18 cellular contexts compared by ENCODE assay signal in the genomic region with DNA sequence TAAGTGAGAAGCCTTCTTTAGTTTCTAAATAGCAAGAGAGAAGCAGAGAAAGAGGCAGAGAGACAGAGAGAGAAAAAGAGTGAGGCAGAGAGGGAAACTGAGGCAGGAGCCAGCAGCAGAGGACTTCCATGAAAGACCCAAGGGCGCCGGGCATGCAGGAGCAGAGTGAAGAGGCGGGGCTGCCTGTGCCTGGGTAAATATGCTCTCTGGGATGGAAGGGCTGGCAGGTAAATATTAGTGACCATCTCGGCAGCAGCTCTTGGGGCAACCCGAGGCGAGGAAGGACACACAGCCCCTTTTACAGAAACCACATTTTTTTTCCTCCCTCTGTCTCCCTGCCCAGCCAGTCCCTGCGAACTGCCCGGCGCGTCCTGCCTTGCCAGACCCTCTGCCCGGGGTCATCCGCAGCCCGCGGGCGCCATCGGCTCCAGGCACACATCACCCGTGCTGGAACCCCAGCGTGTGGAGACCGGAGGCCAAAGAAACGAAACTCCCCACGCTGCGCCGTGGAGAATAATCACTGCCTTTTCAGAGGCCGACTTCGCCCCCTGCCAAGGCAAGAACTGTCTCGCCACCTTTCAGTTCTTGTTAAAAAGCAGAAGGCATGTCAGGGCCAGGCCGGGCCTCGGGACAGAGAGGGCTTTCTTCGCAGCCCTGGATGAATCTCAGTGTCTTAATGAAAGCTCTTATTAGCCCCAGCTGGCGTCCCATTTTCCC.
DNase-seq lines count a peak whose midpoint lies in the region; ATAC-seq lines count a peak whose summit lies in the region.
"Had no signal": no experiment of that assay in that cellular context is flagged by ENCODE, and none has a peak within 500 bp of the region (broad histone marks: within the 10 kb centered on the region; RNA-seq: fewer than 3 reads in every experiment).

No MANE protein-coding gene starts in this region.

- no peaks in the 10 kb centered on the region for H3K36me3 ChIP-seq in ectodermal cell (ENCODE audit: control insufficient read depth, insufficient read depth, low read length)
- H3K36me3 ChIP-seq in CD8-positive, alpha-beta memory T cell (ENCODE audit: insufficient read depth, low read length), result no peaks in the 10 kb centered on the region
- H3K36me3 ChIP-seq: colonic mucosa had no signal

- CTCF ChIA-PET in CD8-positive, alpha-beta memory T cell (lab: Charles Lee), result no interaction called here

- intact Hi-C loops in activated CD4-positive, alpha-beta T cell treated with anti-CD3 and anti-CD28 coated beads, Interleukin-2, amount 10 ng/mL, durations not matched to agents 24 days and 14 days (cut with micrococcal nuclease), result no loop called here

- POLR2A ChIA-PET in CD8-positive, alpha-beta memory T cell (lab: Charles Lee), result no interaction called here

- peak overlapping the region in 1 of 8 donors; percentile 85 for H3K27ac Mint-ChIP-seq in CD8-positive, alpha-beta memory T cell
- no peak overlapping the region for H3K27ac Mint-ChIP-seq in activated CD4-positive, alpha-beta T cell treated with anti-CD3 and anti-CD28 coated beads, Interleukin-2, amount 10 ng/mL, durations not matched to agents 24 days and 14 days
- H3K27ac Mint-ChIP-seq: activated CD4-positive, alpha-beta T cell treated with anti-CD3 and anti-CD28 coated beads for 36 hours; activated naive CD4-positive, alpha-beta T cell treated with anti-CD3 and anti-CD28 coated beads, Interleukin-2, amount 10 ng/mL, durations not matched to agents 7 days and 5 days; HFFc6; stimulated activated naive CD8-positive, alpha-beta T cell treated with anti-CD3 and anti-CD28 coated beads, Interleukin-15, amount 100 ng/mL, for 72 hours had no signal

- no peaks in the 10 kb centered on the region for H3K36me3 Mint-ChIP-seq in CD8-positive, alpha-beta memory T cell
- H3K36me3 Mint-ChIP-seq in activated CD4-positive, alpha-beta T cell treated with anti-CD3 and anti-CD28 coated beads, Interleukin-2, amount 10 ng/mL, durations not matched to agents 24 days and 14 days (ENCODE audit: low read depth), result no peaks in the 10 kb centered on the region
- H3K36me3 Mint-ChIP-seq: activated naive CD4-positive, alpha-beta T cell treated with anti-CD3 and anti-CD28 coated beads, Interleukin-2, amount 10 ng/mL, durations not matched to agents 7 days and 5 days had no signal

- peak in 12 of 14 donors; percentile 14 to 77 (median 42) for DNase-seq in C1 segment of cervical spinal cord (lab: John Stamatoyannopoulos, UW)
- peak; percentile 47 for DNase-seq in NCI-H69 (lab: John Stamatoyannopoulos, UW)
- DNase-seq in nucleus accumbens (lab: John Stamatoyannopoulos, UW), result peak in 51 of 56 donors; percentile 20 to 83 (median 59)
- DNase-seq in CD8-positive, alpha-beta memory T cell, result no peak
- no peak for DNase-seq in activated CD4-positive, alpha-beta T cell treated with anti-CD3 and anti-CD28 coated beads, Interleukin-2, amount 10 ng/mL, durations not matched to agents 24 days and 14 days
- DNase-seq: activated CD4-positive, alpha-beta T cell treated with anti-CD3 and anti-CD28 coated beads for 36 hours; activated naive CD4-positive, alpha-beta T cell treated with anti-CD3 and anti-CD28 coated beads, Interleukin-2, amount 10 ng/mL, durations not matched to agents 7 days and 5 days; AML-193; colonic mucosa; glutamatergic neuron; HFFc6; left cardiac atrium; NCI-H1048; stimulated activated naive CD8-positive, alpha-beta T cell treated with anti-CD3 and anti-CD28 coated beads, Interleukin-15, amount 100 ng/mL, for 72 hours; T1000 had no signal

- H3K4me1 ChIP-seq in ectodermal cell (ENCODE audit: control insufficient read depth, insufficient read depth, low read length), result peaks cover 22% of the 10 kb centered on the region
- no peaks in the 10 kb centered on the region for H3K4me1 ChIP-seq in CD8-positive, alpha-beta memory T cell (ENCODE audit: insufficient read depth, low read length)
- H3K4me1 ChIP-seq: colonic mucosa had no signal

- no peak for ATAC-seq in HG02642 (IDR thresholded peaks at IDR 0.05; ENCODE audit: poor library complexity, unreplicated experiment)
- ATAC-seq: activated CD4-positive, alpha-beta T cell treated with anti-CD3 and anti-CD28 coated beads for 36 hours; stimulated activated naive CD8-positive, alpha-beta T cell treated with anti-CD3 and anti-CD28 coated beads, Interleukin-15, amount 100 ng/mL, for 72 hours had no signal

- H3K9me3 Mint-ChIP-seq in CD8-positive, alpha-beta memory T cell, result peaks cover 2 to 7% (median 6%) of the 10 kb centered on the region in 5 donors
- no peaks in the 10 kb centered on the region for H3K9me3 Mint-ChIP-seq in activated CD4-positive, alpha-beta T cell treated with anti-CD3 and anti-CD28 coated beads, Interleukin-2, amount 10 ng/mL, durations not matched to agents 24 days and 14 days

- WGBS in ectodermal cell, 2 experiments, result 83 to 85% methylated on average over 30 of the region's 30 CpGs

- no peaks in the 10 kb centered on the region for H3K4me1 Mint-ChIP-seq in CD8-positive, alpha-beta memory T cell
- no peaks in the 10 kb centered on the region for H3K4me1 Mint-ChIP-seq in activated CD4-positive, alpha-beta T cell treated with anti-CD3 and anti-CD28 coated beads, Interleukin-2, amount 10 ng/mL, durations not matched to agents 24 days and 14 days
- H3K4me1 Mint-ChIP-seq: activated CD4-positive, alpha-beta T cell treated with anti-CD3 and anti-CD28 coated beads for 36 hours; activated naive CD4-positive, alpha-beta T cell treated with anti-CD3 and anti-CD28 coated beads, Interleukin-2, amount 10 ng/mL, durations not matched to agents 7 days and 5 days; stimulated activated naive CD8-positive, alpha-beta T cell treated with anti-CD3 and anti-CD28 coated beads, Interleukin-15, amount 100 ng/mL, for 72 hours had no signal

- H3K27me3 ChIP-seq in ectodermal cell (ENCODE audit: control insufficient read depth, insufficient read depth, low read length, poor library complexity, severe bottlenecking), result no peaks in the 10 kb centered on the region
- H3K27me3 ChIP-seq in CD8-positive, alpha-beta memory T cell (ENCODE audit: insufficient read depth, low read length, poor library complexity, severe bottlenecking), result no peaks in the 10 kb centered on the region
- H3K27me3 ChIP-seq: colonic mucosa had no signal

- no peaks in the 10 kb centered on the region for H3K9me3 ChIP-seq in ectodermal cell (ENCODE audit: control insufficient read depth, low read length)
- no peaks in the 10 kb centered on the region for H3K9me3 ChIP-seq in CD8-positive, alpha-beta memory T cell (ENCODE audit: low read length)
- H3K9me3 ChIP-seq: colonic mucosa had no signal

- H3K4me3 ChIP-seq in ectodermal cell (ENCODE audit: insufficient read depth, low read depth, low read length), result no peak overlapping the region
- H3K4me3 ChIP-seq in CD8-positive, alpha-beta memory T cell (ENCODE audit: low read length), result no peak overlapping the region
- H3K4me3 ChIP-seq: colonic mucosa had no signal

- H3K4me3 Mint-ChIP-seq in CD8-positive, alpha-beta memory T cell, result no peak overlapping the region
- no peak overlapping the region for H3K4me3 Mint-ChIP-seq in activated CD4-positive, alpha-beta T cell treated with anti-CD3 and anti-CD28 coated beads, Interleukin-2, amount 10 ng/mL, durations not matched to agents 24 days and 14 days
- H3K4me3 Mint-ChIP-seq: activated CD4-positive, alpha-beta T cell treated with anti-CD3 and anti-CD28 coated beads for 36 hours; activated naive CD4-positive, alpha-beta T cell treated with anti-CD3 and anti-CD28 coated beads, Interleukin-2, amount 10 ng/mL, durations not matched to agents 7 days and 5 days; HFFc6; stimulated activated naive CD8-positive, alpha-beta T cell treated with anti-CD3 and anti-CD28 coated beads, Interleukin-15, amount 100 ng/mL, for 72 hours had no signal

- peaks cover 15 to 37% of the 10 kb centered on the region in 2 donors for H3K27me3 Mint-ChIP-seq in CD8-positive, alpha-beta memory T cell
- no peaks in the 10 kb centered on the region for H3K27me3 Mint-ChIP-seq in activated CD4-positive, alpha-beta T cell treated with anti-CD3 and anti-CD28 coated beads, Interleukin-2, amount 10 ng/mL, durations not matched to agents 24 days and 14 days
- H3K27me3 Mint-ChIP-seq: activated naive CD4-positive, alpha-beta T cell treated with anti-CD3 and anti-CD28 coated beads, Interleukin-2, amount 10 ng/mL, durations not matched to agents 7 days and 5 days had no signal

- peak overlapping the region; percentile 64 for H3K27ac ChIP-seq in ectodermal cell (ENCODE audit: insufficient read depth, low read depth, low read length, poor library complexity, severe bottlenecking)
- H3K27ac ChIP-seq in CD8-positive, alpha-beta memory T cell (ENCODE audit: low read depth, low read length), result no peak overlapping the region
- H3K27ac ChIP-seq: colonic mucosa, parathyroid adenoma had no signal

Comparison
In these comparisons a context has a peak if more than half of its experiments do, and no peak if none do; other contexts are left out.
1. DNase-seq: peak in C1 segment of cervical spinal cord (12 of 14), NCI-H69 (single experiment) and nucleus accumbens (51 of 56); none in CD8-positive, alpha-beta memory T cell (0 of 5) and activated CD4-positive, alpha-beta T cell treated with anti-CD3 and anti-CD28 coated beads, Interleukin-2, amount 10 ng/mL, durations not matched to agents 24 days and 14 days (single experiment).